ENCODE assay signal across 1 cellular context in the genomic region with DNA sequence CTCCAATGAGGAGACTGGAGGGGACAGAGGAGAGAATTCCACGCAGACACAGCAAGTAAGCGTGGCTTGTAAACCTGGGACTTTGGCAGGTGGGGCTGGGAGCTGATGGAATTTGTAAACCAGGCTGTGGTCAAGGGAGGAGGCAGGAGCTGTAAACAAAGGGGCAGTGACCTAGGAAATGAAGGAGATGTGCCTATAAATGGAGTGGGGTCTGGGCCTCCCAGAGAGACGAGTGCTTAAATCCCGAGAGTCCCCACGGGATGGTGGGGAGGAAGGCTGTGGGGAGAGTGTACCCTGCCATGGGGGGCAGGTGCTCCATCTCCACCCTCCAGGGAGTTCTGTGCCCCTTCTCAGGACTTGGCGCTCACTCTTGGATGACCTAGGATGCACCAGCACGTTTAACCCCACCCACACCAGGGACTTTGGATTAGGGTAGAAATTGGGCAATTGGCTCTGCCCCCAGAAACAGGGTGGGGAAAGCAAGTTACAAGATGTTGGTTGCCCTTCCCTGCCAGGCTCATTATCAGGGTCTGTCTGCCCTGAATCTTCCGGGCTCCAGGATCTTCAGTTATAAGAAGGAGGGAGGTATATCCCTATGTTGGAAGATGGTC.
TF ChIP-seq lines count a peak whose summit lies in the region.

No MANE protein-coding gene starts in this region.

TF ChIP-seq in K562, 482 proteins besides CTCF, POLR2A, EP300 and RAD21:
- no peak for TF ChIP-seq SNIP1 (IDR thresholded peaks at IDR 0.05; ENCODE audit: low read depth)
- no peak for TF ChIP-seq CAMTA2 (CRISPR knock-in tag; conservative IDR thresholded peaks at IDR 0.05)
- TF ChIP-seq E2F3 (CRISPR knock-in tag; IDR thresholded peaks at IDR 0.05): no peak
- TF ChIP-seq PYGO2 (tag; IDR thresholded peaks at IDR 0.05): no peak
- no peak for TF ChIP-seq CHD4 (IDR thresholded peaks at IDR 0.05; ENCODE audit: insufficient read depth, insufficient replicate concordance, low read depth, low read length, poor library complexity, severe bottlenecking)
